In the genomic region with DNA sequence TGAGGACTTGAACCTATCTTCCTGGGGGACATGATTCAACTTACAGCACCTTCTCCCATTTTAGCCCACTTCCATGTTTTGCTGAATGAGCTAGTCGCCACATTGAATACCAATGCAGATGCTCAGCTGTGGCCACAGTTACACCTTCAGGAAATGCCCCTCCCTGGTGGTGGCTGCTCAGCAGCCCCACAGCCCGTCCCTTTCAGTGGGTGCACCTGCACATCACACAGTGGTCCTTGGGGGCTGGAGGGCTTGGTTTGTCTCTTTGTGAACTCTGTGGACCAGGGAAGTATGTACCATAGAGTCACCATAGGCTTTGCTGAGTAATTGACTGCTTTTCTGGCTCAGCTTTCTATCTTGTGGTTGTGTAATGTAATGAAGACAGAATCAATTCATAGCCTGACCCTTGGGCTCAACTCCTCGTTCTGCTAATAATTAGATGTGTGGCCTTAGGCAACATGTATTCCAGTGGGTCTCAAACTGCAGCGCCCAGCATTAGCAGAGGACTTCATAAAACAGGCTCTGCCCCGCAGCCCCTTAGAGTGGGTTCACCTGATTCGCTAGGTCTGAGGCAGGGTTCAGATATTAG, we compare ENCODE assay signal across 26 cellular contexts. TPM values are rescaled to one million over a fixed set of nuclear protein-coding genes. Genes with fewer than 3 reads are reported as not detected.
"Had no signal": no experiment of that assay in that cellular context is flagged by ENCODE, and none has a peak within 500 bp of the region (broad histone marks: within the 10 kb centered on the region; RNA-seq: fewer than 3 reads in every experiment).

No MANE protein-coding gene starts in this region.

- H3K36me3 Mint-ChIP-seq: T-cell had no signal

- DNase-seq: Karpas-422; KG1; MM.1S; NCI-H1092 treated with DMSO at 0.1 percent for 48 hours; NCI-H1436; NCI-H187; NCI-H2029; NCI-H2081 treated with DMSO at 0.1 percent for 48 hours; NCI-H2171; NCI-H226; NCI-H446; NCI-H510A; NCI-H524 treated with DMSO at 0.1 percent for 48 hours; NCI-H69; NCI-H774; NK-92 treated with Interleukin-12 subunit alpha and Interleukin-12 subunit beta, amount 100 ng/mL, for 24 hours; PC-3; SHP77; SK-N-SH; SW 1271; T-cell had no signal

- H3K27ac ChIP-seq: HL-60, RWPE1 had no signal

- H3K4me3 Mint-ChIP-seq: T-cell had no signal

- H3K27ac Mint-ChIP-seq: T-cell had no signal

- H3K9ac ChIP-seq: SK-N-SH had no signal

- ATAC-seq: Panc1, PC-3, T-cell had no signal

- FAIRE-seq: HTR-8/SVneo had no signal

- H3K4me2 ChIP-seq: SK-N-SH had no signal

- H3K4me1 Mint-ChIP-seq: T-cell had no signal

- H3K9me3 ChIP-seq: SK-N-SH had no signal

- H3K9me2 ChIP-seq: SK-N-SH had no signal

RNA-seq across cellular contexts. Expression of a gene that starts 48.1 kb away (rescaled TPM):
- total RNA-seq: OCI-LY7 had no signal
